ENCODE assay signal across 10 cellular contexts in the genomic region with DNA sequence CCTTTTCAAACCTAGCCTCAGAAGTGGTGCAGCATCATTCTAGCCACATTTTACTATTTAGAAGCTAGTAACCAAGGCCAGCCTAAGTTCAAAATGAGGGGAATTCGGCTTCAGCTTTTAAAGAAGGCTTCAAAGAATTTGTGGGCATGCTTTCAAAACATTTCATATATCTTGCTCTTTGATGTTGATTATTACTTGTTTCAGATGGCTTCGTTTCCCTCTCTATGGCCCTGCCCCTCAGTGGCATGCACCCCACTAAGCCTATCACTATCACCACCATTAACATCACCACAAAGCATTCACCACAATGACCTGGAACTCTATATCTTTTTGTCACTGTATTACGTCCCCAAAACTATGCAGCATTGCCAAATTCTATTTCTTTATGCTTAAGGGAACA. TPM values are rescaled to one million over a fixed set of nuclear protein-coding genes. Genes with fewer than 3 reads are reported as not detected.
"Had no signal": no experiment of that assay in that cellular context is flagged by ENCODE, and none has a peak within 500 bp of the region (broad histone marks: within the 10 kb centered on the region; RNA-seq: fewer than 3 reads in every experiment).

No MANE protein-coding gene starts in this region.

- ATAC-seq: GM23338, HepG2 had no signal

- H3K4me1 Mint-ChIP-seq: GM23338, IgD-negative memory B cell had no signal

- H3K4me3 Mint-ChIP-seq: GM23338, H9, IgD-negative memory B cell had no signal

- DNase-seq: H9, HCEC 1CT, KBM-7 had no signal

- H3K4me2 ChIP-seq: GM23338 had no signal

- H3K4me3 ChIP-seq: GM23338 had no signal

- H3K27ac ChIP-seq: HL-60 had no signal

- H3K9me3 Mint-ChIP-seq: GM23338, IgD-negative memory B cell had no signal

- H3K36me3 Mint-ChIP-seq: IgD-negative memory B cell had no signal

- H2AFZ ChIP-seq: GM23338 had no signal

- FAIRE-seq: H1, H54, HepG2 had no signal

- H3K27ac Mint-ChIP-seq: GM23338, H9, IgD-negative memory B cell had no signal

RNA-seq across cellular contexts. Expression of a gene that starts 51.2 kb away (rescaled TPM):
- total RNA-seq: GM23338, H1, H9, HepG2, HT1080 had no signal
- polyA plus RNA-seq: GM23338, H1, HepG2, IgD-negative memory B cell had no signal
